22 cellular contexts compared by ENCODE assay signal in genomic region chrX:11648705-11649519, GRCh38. TPM values are rescaled to one million over a fixed set of nuclear protein-coding genes. Genes with fewer than 3 reads are reported as not detected.
"Had no signal": no experiment of that assay in that cellular context is flagged by ENCODE, and none has a peak within 500 bp of the region (broad histone marks: within the 10 kb centered on the region; RNA-seq: fewer than 3 reads in every experiment).

No MANE protein-coding gene starts in this region.

- H3K27me3 Mint-ChIP-seq: progenitor cell of endocrine pancreas had no signal

- H3K27me3 ChIP-seq: adrenal gland, cardiac muscle cell, stomach had no signal

- H3K36me3 ChIP-seq: adrenal gland, cardiac muscle cell, left ventricle myocardium inferior, stomach had no signal

- H3K9me3 Mint-ChIP-seq: T-helper 1 cell treated with Interleukin-12 subunit alpha and Interleukin-12 subunit beta and Interleukin-4 antibody, amounts not matched to agents 30 μg/mL and 1 μg/mL, for 36 hours had no signal

- H3K27ac ChIP-seq: adrenal gland, cardiac muscle cell, left ventricle myocardium inferior had no signal

- FAIRE-seq: endothelial cell of umbilical vein, small intestine had no signal

- DNase-seq: activated CD4-positive, CD25-positive, alpha-beta regulatory T cell treated with anti-CD3 and anti-CD28 coated beads, Interleukin-2, amount 50 U/mL, for 72 hours; activated effector memory CD4-positive, alpha-beta T cell treated with anti-CD3 and anti-CD28 coated beads, Interleukin-2, amount 50 U/mL, for 16 hours; activated naive CD4-positive, alpha-beta T cell treated with anti-CD3 and anti-CD28 coated beads, Interleukin-2, amount 50 U/mL, for 16 hours; activated T-cell treated with anti-CD3 and anti-CD28 coated beads, Interleukin-2, amount 50 U/mL, for 72 hours; adrenal gland; dermis blood vessel endothelial cell; effector memory CD4-positive, alpha-beta T cell; foreskin melanocyte; head of caudate nucleus; left ventricle myocardium inferior; occipital lobe; right cardiac atrium; small intestine; stimulated activated CD4-positive, alpha-beta T cell treated with anti-CD3 and anti-CD28 coated beads, Interleukin-15, amount 100 ng/mL, for 24 hours; stimulated activated CD4-positive, alpha-beta T cell treated with anti-CD3 and anti-CD28 coated beads, Interleukin-2, amount 100 ng/mL, for 48 hours; stomach; trophoblast cell had no signal

- H3K4me1 ChIP-seq: adrenal gland, left ventricle myocardium inferior, stomach had no signal

- H3K4me3 ChIP-seq: adrenal gland, cardiac muscle cell, left ventricle myocardium inferior, stomach had no signal

- H3K4me3 Mint-ChIP-seq: activated T-cell treated with anti-CD3 and anti-CD28 coated beads, Interleukin-2, amount 50 U/mL, for 72 hours; T-helper 1 cell treated with Interleukin-12 subunit alpha and Interleukin-12 subunit beta and Interleukin-4 antibody, amounts not matched to agents 30 μg/mL and 1 μg/mL, for 36 hours had no signal

- ATAC-seq: activated T-cell treated with anti-CD3 and anti-CD28 coated beads, Interleukin-2, amount 50 U/mL, for 72 hours; right cardiac atrium had no signal

- H3K9me3 ChIP-seq: adrenal gland, left ventricle myocardium inferior, stomach had no signal

- H3K27ac Mint-ChIP-seq: activated T-cell treated with anti-CD3 and anti-CD28 coated beads, Interleukin-2, amount 50 U/mL, for 72 hours; progenitor cell of endocrine pancreas; T-helper 1 cell treated with Interleukin-12 subunit alpha and Interleukin-12 subunit beta and Interleukin-4 antibody, amounts not matched to agents 30 μg/mL and 1 μg/mL, for 36 hours had no signal

RNA-seq across cellular contexts. Expression of gene ARHGAP6, which starts 16.8 kb away (rescaled TPM):
- total RNA-seq: activated CD8-positive, alpha-beta memory T cell treated with anti-CD3 and anti-CD28 coated beads for 36 hours; activated T-cell treated with anti-CD3 and anti-CD28 coated beads, Interleukin-2, amount 50 U/mL, for 72 hours had no signal
